Comparison of ENCODE assay signal across 20 cellular contexts in genomic region chr16:68985855-68986254, GRCh38.
A peak's percentile ranks its signal among the peaks of the same experiment; 100 is the strongest.
DNase-seq lines count a peak whose midpoint lies in the region; ATAC-seq, FAIRE-seq and TF ChIP-seq lines count a peak whose summit lies in the region.
"Had no signal": no experiment of that assay in that cellular context is flagged by ENCODE, and none has a peak within 500 bp of the region (broad histone marks: within the 10 kb centered on the region; RNA-seq: fewer than 3 reads in every experiment).

No MANE protein-coding gene starts in this region.

- FAIRE-seq in urothelium cell line (lab: Jason Lieb, UNC), result no peak

- H3K36me3 Mint-ChIP-seq in stimulated activated naive CD8-positive, alpha-beta T cell treated with anti-CD3 and anti-CD28 coated beads, Interleukin-15, Interleukin-2, amounts not matched to agents 100 ng/mL and 50 ng/mL, for 24 hours (ENCODE audit: low read depth), result peaks cover 31% of the 10 kb centered on the region
- H3K36me3 Mint-ChIP-seq in CD14-positive monocyte, result peaks cover 29 to 61% of the 10 kb centered on the region in 2 donors

- H3K9me3 Mint-ChIP-seq in stimulated activated naive CD8-positive, alpha-beta T cell treated with anti-CD3 and anti-CD28 coated beads, Interleukin-15, Interleukin-2, amounts not matched to agents 100 ng/mL and 50 ng/mL, for 24 hours, result no peaks in the 10 kb centered on the region
- H3K9me3 Mint-ChIP-seq in CD14-positive monocyte, result no peaks in the 10 kb centered on the region
- H3K9me3 Mint-ChIP-seq: activated naive CD4-positive, alpha-beta T cell treated with anti-CD3 and anti-CD28 coated beads, Interleukin-2, amount 50 U/mL, for 24 hours; neural crest cell; stimulated activated effector memory CD8-positive, alpha-beta T cell treated with anti-CD3 and anti-CD28 coated beads, Interleukin-12 subunit alpha, Interleukin-12 subunit beta, amount 100 ng/mL, for 72 hours; T-helper 1 cell treated with Interleukin-12 subunit alpha and Interleukin-12 subunit beta and Interleukin-4 antibody, amounts not matched to agents 30 μg/mL and 1 μg/mL, for 36 hours had no signal

- DNase-seq in stimulated activated naive CD8-positive, alpha-beta T cell treated with anti-CD3 and anti-CD28 coated beads, Interleukin-15, Interleukin-2, amounts not matched to agents 100 U/mL and 50 U/mL, for 24 hours, result no peak
- peak in 1 of 2 donors; percentile 27 for DNase-seq in breast epithelium (ENCODE audit: low spot score in 2 of 2)
- peak; percentile 27 for DNase-seq in hepatic stellate cell (ENCODE audit: low spot score)
- no peak for DNase-seq in vagina (ENCODE audit: extremely low spot score in 2 of 2)
- no peak for DNase-seq in CD14-positive monocyte (ENCODE audit: low spot score)
- DNase-seq in urothelium cell line (ENCODE audit: low spot score), result no peak
- DNase-seq: ACHN; activated CD4-positive, CD25-positive, alpha-beta regulatory T cell treated with anti-CD3 and anti-CD28 coated beads, Interleukin-2, amount 50 U/mL, for 72 hours; DMS 273 treated with DMSO at 0.1 percent for 48 hours; NCI-H1694; NCI-H69 had no signal

- peak overlapping the region; percentile 23 for H3K27ac Mint-ChIP-seq in stimulated activated naive CD8-positive, alpha-beta T cell treated with anti-CD3 and anti-CD28 coated beads, Interleukin-15, Interleukin-2, amounts not matched to agents 100 ng/mL and 50 ng/mL, for 24 hours
- H3K27ac Mint-ChIP-seq in CD14-positive monocyte, result no peak overlapping the region
- H3K27ac Mint-ChIP-seq: activated naive CD4-positive, alpha-beta T cell treated with anti-CD3 and anti-CD28 coated beads, Interleukin-2, amount 50 U/mL, for 24 hours; stimulated activated effector memory CD8-positive, alpha-beta T cell treated with anti-CD3 and anti-CD28 coated beads, Interleukin-12 subunit alpha, Interleukin-12 subunit beta, amount 100 ng/mL, for 72 hours; T-helper 1 cell treated with Interleukin-12 subunit alpha and Interleukin-12 subunit beta and Interleukin-4 antibody, amounts not matched to agents 30 μg/mL and 1 μg/mL, for 36 hours had no signal

- no peak for ATAC-seq in stimulated activated naive CD8-positive, alpha-beta T cell treated with anti-CD3 and anti-CD28 coated beads, Interleukin-15, Interleukin-2, amounts not matched to agents 100 U/mL and 50 U/mL, for 24 hours
- ATAC-seq in HG03565 (IDR thresholded peaks at IDR 0.05; ENCODE audit: unreplicated experiment), result no peak
- ATAC-seq: stimulated activated effector memory CD8-positive, alpha-beta T cell treated with anti-CD3 and anti-CD28 coated beads, Interleukin-12 subunit alpha, Interleukin-12 subunit beta, amount 100 ng/mL, for 72 hours had no signal

- H3K4me3 ChIP-seq in breast epithelium, result no peak overlapping the region
- no peak overlapping the region for H3K4me3 ChIP-seq in vagina
- H3K4me3 ChIP-seq: lung, right atrium auricular region had no signal

- H3K27me3 Mint-ChIP-seq in stimulated activated naive CD8-positive, alpha-beta T cell treated with anti-CD3 and anti-CD28 coated beads, Interleukin-15, Interleukin-2, amounts not matched to agents 100 ng/mL and 50 ng/mL, for 24 hours, result no peaks in the 10 kb centered on the region
- H3K27me3 Mint-ChIP-seq in CD14-positive monocyte (ENCODE audit: low read depth in 3 of 3), result peaks cover 0 to 2% (median 0%) of the 10 kb centered on the region in 3 donors
- H3K27me3 Mint-ChIP-seq: activated naive CD4-positive, alpha-beta T cell treated with anti-CD3 and anti-CD28 coated beads, Interleukin-2, amount 50 U/mL, for 24 hours had no signal

- no peaks in the 10 kb centered on the region for H3K4me1 Mint-ChIP-seq in stimulated activated naive CD8-positive, alpha-beta T cell treated with anti-CD3 and anti-CD28 coated beads, Interleukin-15, Interleukin-2, amounts not matched to agents 100 ng/mL and 50 ng/mL, for 24 hours (ENCODE audit: low read depth)
- no peaks in the 10 kb centered on the region for H3K4me1 Mint-ChIP-seq in CD14-positive monocyte
- H3K4me1 Mint-ChIP-seq: activated naive CD4-positive, alpha-beta T cell treated with anti-CD3 and anti-CD28 coated beads, Interleukin-2, amount 50 U/mL, for 24 hours; stimulated activated effector memory CD8-positive, alpha-beta T cell treated with anti-CD3 and anti-CD28 coated beads, Interleukin-12 subunit alpha, Interleukin-12 subunit beta, amount 100 ng/mL, for 72 hours had no signal

- H3K36me3 ChIP-seq in breast epithelium (no peaks in the 10 kb centered on the region), vagina (no peaks in the 10 kb centered on the region)
- H3K36me3 ChIP-seq: right atrium auricular region had no signal

- TF ChIP-seq POLR2A in breast epithelium (IDR thresholded peaks at IDR 0.05), result no peak
- no peak for TF ChIP-seq POLR2A in vagina (IDR thresholded peaks at IDR 0.05)

- peak overlapping the region; percentile 62 to 80 for H3K27ac ChIP-seq in breast epithelium
- H3K27ac ChIP-seq in vagina, result peak overlapping the region; percentile 42
- H3K27ac ChIP-seq: HL-60, right atrium auricular region had no signal

- H3K4me1 ChIP-seq in breast epithelium (no peaks in the 10 kb centered on the region), vagina (no peaks in the 10 kb centered on the region)
- H3K4me1 ChIP-seq: right atrium auricular region had no signal

- H3K9me3 ChIP-seq in breast epithelium (no peaks in the 10 kb centered on the region), vagina (no peaks in the 10 kb centered on the region)
- H3K9me3 ChIP-seq: right atrium auricular region had no signal

- no peak for TF ChIP-seq CTCF in breast epithelium (IDR thresholded peaks at IDR 0.05)
- no peak for TF ChIP-seq CTCF in vagina (IDR thresholded peaks at IDR 0.05)
- no peak for TF ChIP-seq CTCF in CD14-positive monocyte (IDR thresholded peaks at IDR 0.05)

- H3K27me3 ChIP-seq in breast epithelium (no peaks in the 10 kb centered on the region), vagina (no peaks in the 10 kb centered on the region)
- H3K27me3 ChIP-seq: right atrium auricular region had no signal

- intact Hi-C loops in breast epithelium (cut with DNase I; ENCODE audit: low total_unique reads) (no loop called here), vagina (cut with DNase I) (no loop called here), CD14-positive monocyte (cut with micrococcal nuclease) (no loop called here)

- H3K4me3 Mint-ChIP-seq in stimulated activated naive CD8-positive, alpha-beta T cell treated with anti-CD3 and anti-CD28 coated beads, Interleukin-15, Interleukin-2, amounts not matched to agents 100 ng/mL and 50 ng/mL, for 24 hours, result no peak overlapping the region
- H3K4me3 Mint-ChIP-seq in CD14-positive monocyte, result no peak overlapping the region
- H3K4me3 Mint-ChIP-seq: activated naive CD4-positive, alpha-beta T cell treated with anti-CD3 and anti-CD28 coated beads, Interleukin-2, amount 50 U/mL, for 24 hours; neural crest cell; stimulated activated effector memory CD8-positive, alpha-beta T cell treated with anti-CD3 and anti-CD28 coated beads, Interleukin-12 subunit alpha, Interleukin-12 subunit beta, amount 100 ng/mL, for 72 hours; T-helper 1 cell treated with Interleukin-12 subunit alpha and Interleukin-12 subunit beta and Interleukin-4 antibody, amounts not matched to agents 30 μg/mL and 1 μg/mL, for 36 hours had no signal
